ENCODE assay signal across 19 cellular contexts in genomic region chr4:104022871-104023270, GRCh38.
DNase-seq lines count a peak whose midpoint lies in the region; TF ChIP-seq lines count a peak whose summit lies in the region.
"Had no signal": no experiment of that assay in that cellular context is flagged by ENCODE, and none has a peak within 500 bp of the region (broad histone marks: within the 10 kb centered on the region; RNA-seq: fewer than 3 reads in every experiment).

No MANE protein-coding gene starts in this region.

- H3K9me3 ChIP-seq in vagina, result no peaks in the 10 kb centered on the region
- H3K9me3 ChIP-seq: BE2C had no signal

- no peaks in the 10 kb centered on the region for H3K27me3 ChIP-seq in vagina
- H3K27me3 ChIP-seq: BE2C had no signal

- peak; percentile 8 for DNase-seq in NCI-H524 treated with DMSO at 0.1 percent for 48 hours (lab: John Stamatoyannopoulos, UW)
- peak; percentile 1 for DNase-seq in SK-N-DZ (ENCODE audit: low spot score)
- DNase-seq in left kidney (ENCODE audit: low read depth, low spot score), result peak; percentile 3
- peak; percentile 58 for DNase-seq in retina
- DNase-seq in SKM-1 treated with dmso at 0.1 percent for 144 hours (lab: John Stamatoyannopoulos, UW; ENCODE audit: unreplicated experiment), result no peak
- no peak for DNase-seq in vagina (ENCODE audit: extremely low spot score in 2 of 2)
- no peak for DNase-seq in KBM-7
- DNase-seq: BE2C; CD4-positive, CD25-positive, alpha-beta regulatory T cell; DMS153; GDM1; NCI-H1092 treated with DMSO at 0.1 percent for 48 hours; NCI-H1436 treated with DMSO at 0.1 percent for 48 hours; NCI-H2029; NCI-H2227 treated with DMSO at 0.1 percent for 48 hours; NCI-H510A treated with DMSO at 0.1 percent for 48 hours; SIG-M5 had no signal

- TF ChIP-seq POLR2A in vagina (IDR thresholded peaks at IDR 0.05), result no peak

- TF ChIP-seq CTCF in vagina (IDR thresholded peaks at IDR 0.05), result no peak

- in situ Hi-C loops in KBM-7 (cut with MboI; ENCODE audit: low pct_unique_long_range_greater_than_20kb, low sequenced_read_pairs), result no loop called here

- H3K36me3 ChIP-seq in vagina, result no peaks in the 10 kb centered on the region
- H3K36me3 ChIP-seq: BE2C had no signal

- intact Hi-C loops in vagina (cut with DNase I), result no loop called here

- no peaks in the 10 kb centered on the region for H3K4me1 ChIP-seq in vagina
- H3K4me1 ChIP-seq: BE2C had no signal

- no peak overlapping the region for H3K27ac ChIP-seq in vagina
- H3K27ac ChIP-seq: KMS-11, RWPE1 had no signal

- no peak overlapping the region for H3K4me3 ChIP-seq in vagina

Comparison
In these comparisons a context has a peak if more than half of its experiments do, and no peak if none do; other contexts are left out.
1. DNase-seq: peak in NCI-H524 treated with DMSO at 0.1 percent for 48 hours (single experiment), SK-N-DZ (single experiment), left kidney (single experiment) and retina (single experiment); none in SKM-1 treated with dmso at 0.1 percent for 144 hours (single experiment), vagina (0 of 2) and KBM-7 (single experiment).